9 cellular contexts compared by ENCODE assay signal in genomic region chr10:34906021-34906965, GRCh38.
DNase-seq lines count a peak whose midpoint lies in the region; ATAC-seq and TF ChIP-seq lines count a peak whose summit lies in the region.
"Had no signal": no experiment of that assay in that cellular context is flagged by ENCODE, and none has a peak within 500 bp of the region (broad histone marks: within the 10 kb centered on the region; RNA-seq: fewer than 3 reads in every experiment).

No MANE protein-coding gene starts in this region.

- no peak for TF ChIP-seq EP300 in esophagus muscularis mucosa (IDR thresholded peaks at IDR 0.05)

- H3K4me3 ChIP-seq in hepatocyte (no peak overlapping the region), esophagus muscularis mucosa (no peak overlapping the region)

- H2AFZ ChIP-seq in hepatocyte = no peak overlapping the region

- peak; percentile 95 for ATAC-seq in sciatic nerve
- ATAC-seq in HG02798 (IDR thresholded peaks at IDR 0.05; ENCODE audit: poor library complexity, unreplicated experiment) = no peak
- no peak for ATAC-seq in GM19397 (IDR thresholded peaks at IDR 0.05; ENCODE audit: unreplicated experiment)

- no peaks in the 10 kb centered on the region for H3K9me2 ChIP-seq in hepatocyte (replicated peaks; ENCODE audit: insufficient read depth)

- H3K4me2 ChIP-seq in hepatocyte = no peak overlapping the region

- intact Hi-C loops in sciatic nerve (cut with DNase I) (no loop called here), esophagus muscularis mucosa (cut with DNase I) (no loop called here)

- 74% methylated on average over 30 of the region's 30 CpGs for WGBS in hepatocyte (ENCODE audit: low lambda C conversion rate, missing lambda C conversion rate)
- WGBS in esophagus muscularis mucosa = 83% methylated on average over 26 of the region's 30 CpGs

- peak; percentile 10 for DNase-seq in NCI-H1048 (lab: John Stamatoyannopoulos, UW)
- peak; percentile 75 for DNase-seq in NCI-H82 treated with DMSO at 0.1 percent for 48 hours (lab: John Stamatoyannopoulos, UW; ENCODE audit: unreplicated experiment)
- no peak for DNase-seq in hepatocyte (ENCODE audit: low spot score)
- peak; percentile 69 for DNase-seq in sciatic nerve (ENCODE audit: low spot score)
- no peak for DNase-seq in activated CD8-positive, alpha-beta memory T cell treated with anti-CD3 and anti-CD28 coated beads, Interleukin-2, amount 50 U/mL, for 48 hours
- DNase-seq in esophagus muscularis mucosa (ENCODE audit: extremely low spot score) = no peak
- DNase-seq: stimulated activated CD4-positive, alpha-beta T cell treated with anti-CD3 and anti-CD28 coated beads, Interleukin-4, amount 100 ng/mL, for 1 hour had no signal

- H3K4me1 ChIP-seq in hepatocyte (ENCODE audit: insufficient read depth) (peaks cover 8% of the 10 kb centered on the region), esophagus muscularis mucosa (peaks cover 4 to 27% (median 22%) of the 10 kb centered on the region in 4 donors)

- H3K27me3 ChIP-seq in hepatocyte (no peaks in the 10 kb centered on the region), esophagus muscularis mucosa (no peaks in the 10 kb centered on the region)

- H3K79me2 ChIP-seq in hepatocyte = no peaks in the 10 kb centered on the region

- H3K27ac ChIP-seq in hepatocyte = peak overlapping the region; percentile 13
- no peak overlapping the region for H3K27ac ChIP-seq in esophagus muscularis mucosa (replicated peaks in 1 of 4)

- no peaks in the 10 kb centered on the region for H3K9me3 ChIP-seq in hepatocyte (ENCODE audit: low read depth)
- no peaks in the 10 kb centered on the region for H3K9me3 ChIP-seq in esophagus muscularis mucosa

- no peak for TF ChIP-seq POLR2A in esophagus muscularis mucosa (IDR thresholded peaks at IDR 0.05; ENCODE audit: low read depth)

- TF ChIP-seq CTCF in hepatocyte (IDR thresholded peaks at IDR 0.05; ENCODE audit: poor library complexity) (no peak), esophagus muscularis mucosa (IDR thresholded peaks at IDR 0.05) (no peak)

- no peaks in the 10 kb centered on the region for H4K20me1 ChIP-seq in hepatocyte (ENCODE audit: insufficient read depth, poor library complexity, severe bottlenecking)

- H3K36me3 ChIP-seq in hepatocyte (replicated peaks; ENCODE audit: insufficient read depth, low read depth) (no peaks in the 10 kb centered on the region), esophagus muscularis mucosa (no peaks in the 10 kb centered on the region)

Comparison
In these comparisons a context has a peak if more than half of its experiments do, and no peak if none do; other contexts are left out.
1. DNase-seq: peak in NCI-H1048 (single experiment), NCI-H82 treated with DMSO at 0.1 percent for 48 hours (single experiment) and sciatic nerve (single experiment); none in hepatocyte (single experiment), activated CD8-positive, alpha-beta memory T cell treated with anti-CD3 and anti-CD28 coated beads, Interleukin-2, amount 50 U/mL, for 48 hours (single experiment) and esophagus muscularis mucosa (single experiment).